ENCODE assay signal across 8 cellular contexts in the genomic region with DNA sequence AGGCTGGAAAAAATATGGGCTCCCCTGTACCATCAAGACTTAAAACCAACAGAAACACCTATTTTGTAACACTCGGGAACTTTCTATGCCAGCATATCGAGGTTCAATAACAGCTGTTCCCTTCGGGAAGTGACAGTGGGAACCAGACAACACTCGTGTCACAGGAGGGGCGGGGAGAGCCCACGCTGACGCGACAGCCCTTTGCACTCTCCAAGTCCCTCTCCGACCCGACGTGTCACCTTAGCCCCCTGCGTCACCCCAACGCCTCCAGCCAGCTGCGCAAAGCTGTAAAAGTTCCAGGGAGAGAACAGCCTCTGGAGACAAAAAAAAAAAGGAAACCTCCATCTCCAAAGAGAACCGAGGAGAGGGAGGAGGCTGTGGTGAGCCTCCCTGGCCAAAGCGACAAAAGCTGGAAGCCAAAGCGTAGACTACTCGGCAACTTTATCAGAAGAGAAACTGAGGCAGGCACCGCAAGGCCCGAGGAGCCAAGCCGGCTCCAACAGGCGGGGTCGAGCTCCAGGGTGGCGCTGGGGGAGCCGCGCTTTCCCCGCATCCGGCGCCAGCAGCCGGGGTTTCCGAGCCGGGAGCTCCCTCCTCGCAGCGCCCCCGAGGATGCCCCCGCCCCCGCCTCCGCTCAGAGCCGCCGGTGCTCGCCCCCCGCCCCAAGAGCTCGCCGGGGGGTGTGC. TPM values are rescaled to one million over a fixed set of nuclear protein-coding genes. Genes with fewer than 3 reads are reported as not detected.
DNase-seq lines count a peak whose midpoint lies in the region; FAIRE-seq and TF ChIP-seq lines count a peak whose summit lies in the region.

No MANE protein-coding gene starts in this region.

- peaks cover 7% of the 10 kb centered on the region for H3K4me1 ChIP-seq in colonic mucosa

- peak overlapping the region; percentile 97 for H3K27ac ChIP-seq in colonic mucosa

- H3K9ac ChIP-seq in colonic mucosa (ENCODE audit: low read depth in 2 of 2, low read length in 2 of 2) = peak overlapping the region; percentile 87 to 89

- peak; percentile 75 for FAIRE-seq in GM19239 (lab: Jason Lieb, UNC)

- H3K27me3 ChIP-seq in colonic mucosa = no peaks in the 10 kb centered on the region

- intact Hi-C loops in colonic mucosa (cut with DNase I) = no loop called here

- DNase-seq in AG04449 (ENCODE audit: low read depth, low spot score) = no peak
- DNase-seq in GM19239 (ENCODE audit: insufficient read length, low spot score) = no peak
- DNase-seq in HK-2 (ENCODE audit: unreplicated experiment) = peak; percentile 39
- DNase-seq in activated CD4-positive, CD25-positive, alpha-beta regulatory T cell treated with anti-CD3 and anti-CD28 coated beads, Interleukin-2, amount 50 U/mL, for 16 hours (ENCODE audit: low read depth, low spot score) = peak; percentile 34
- peak; percentile 62 for DNase-seq in colonic mucosa
- peak; percentile 71 for DNase-seq in medulla oblongata (ENCODE audit: extremely low spot score)
- DNase-seq in stimulated activated CD8-positive, alpha-beta memory T cell treated with anti-CD3 and anti-CD28 coated beads, Interleukin-15, amount 100 ng/mL, for 24 hours (ENCODE audit: low read depth) = peak; percentile 32
- DNase-seq in DMS153 treated with DMSO at 0.1 percent for 48 hours (lab: John Stamatoyannopoulos, UW; ENCODE audit: unreplicated experiment) = no peak

- POLR2A ChIA-PET in AG04449 (lab: Yijun Ruan, JAX) = interaction anchor here (0.6 to 1.6 kb wide), 9 partner anchors 8 to 1061 kb away, joined by 3 to 11 read pairs (median 3); no protein-coding TSS in a partner anchor

- H3K36me3 ChIP-seq in colonic mucosa = no peaks in the 10 kb centered on the region

- TF ChIP-seq CTCF in AG04449 (IDR thresholded peaks at IDR 0.05; ENCODE audit: insufficient read depth, low read length, missing control alignments) (no peak), colonic mucosa (IDR thresholded peaks at IDR 0.05) (no peak)

- H3K4me3 ChIP-seq in AG04449 (ENCODE audit: low read depth, low read length) = peak overlapping the region; percentile 90
- H3K4me3 ChIP-seq in colonic mucosa = peak overlapping the region; percentile 86

- CTCF ChIA-PET in AG04449 (lab: Yijun Ruan, JAX) = interaction anchor here (0.8 to 2.0 kb wide), 9 partner anchors 11 to 234 kb away, joined by 3 to 8 read pairs (median 4); no protein-coding TSS in a partner anchor

- H3K9me3 ChIP-seq in colonic mucosa = no peaks in the 10 kb centered on the region

RNA-seq across cellular contexts. Expression of a gene that starts 0.8 kb away (rescaled TPM):
- total RNA-seq in colonic mucosa = 10 to 100 TPM; 29.4 to 47.7 TPM

Comparison
In these comparisons a context has a peak if more than half of its experiments do, and no peak if none do; other contexts are left out.
1. DNase-seq: peak in HK-2 (single experiment), activated CD4-positive, CD25-positive, alpha-beta regulatory T cell treated with anti-CD3 and anti-CD28 coated beads, Interleukin-2, amount 50 U/mL, for 16 hours (single experiment), colonic mucosa (single experiment), medulla oblongata (single experiment) and stimulated activated CD8-positive, alpha-beta memory T cell treated with anti-CD3 and anti-CD28 coated beads, Interleukin-15, amount 100 ng/mL, for 24 hours (single experiment); none in AG04449 (single experiment), GM19239 (single experiment) and DMS153 treated with DMSO at 0.1 percent for 48 hours (single experiment).